In genomic region chr7:125529237-125529636, GRCh38 we compare ENCODE assay signal across 15 cellular contexts.
DNase-seq lines count a peak whose midpoint lies in the region; ATAC-seq and TF ChIP-seq lines count a peak whose summit lies in the region.
"Had no signal": no experiment of that assay in that cellular context is flagged by ENCODE, and none has a peak within 500 bp of the region (broad histone marks: within the 10 kb centered on the region; RNA-seq: fewer than 3 reads in every experiment).

No MANE protein-coding gene starts in this region.

- no peaks in the 10 kb centered on the region for H3K36me3 ChIP-seq in mammary epithelial cell (ENCODE audit: insufficient read depth, low read length)
- no peaks in the 10 kb centered on the region for H3K36me3 ChIP-seq in breast epithelium
- no peaks in the 10 kb centered on the region for H3K36me3 ChIP-seq in RWPE2 (ENCODE audit: low read depth)
- H3K36me3 ChIP-seq: BLaER1 treated with 17β-estradiol and CSF1 and Interleukin-3, amounts not matched to agents 10 nM and 100 nM had no signal

- H2AFZ ChIP-seq in mammary epithelial cell (ENCODE audit: low read depth, low read length), result no peak overlapping the region
- H2AFZ ChIP-seq: GM23338 had no signal

- DNase-seq in mammary epithelial cell (peak; percentile 8), breast epithelium (ENCODE audit: low spot score in 2 of 2) (no peak), RWPE2 (ENCODE audit: low spot score) (no peak), epithelial cell of proximal tubule (ENCODE audit: low read depth) (peak; percentile 29), renal cortical epithelial cell (ENCODE audit: low read depth) (peak; percentile 7), NCI-H1694 treated with DMSO at 0.1 percent for 48 hours (lab: John Stamatoyannopoulos, UW) (no peak)
- DNase-seq: 8988T; CD4-positive, CD25-positive, alpha-beta regulatory T cell; DMS79; H7 had no signal

- WGBS in mammary epithelial cell (ENCODE audit: low coverage, missing lambda C conversion rate), result 0% methylated on average over 1 of the region's 1 CpG

- no peaks in the 10 kb centered on the region for H4K20me1 ChIP-seq in mammary epithelial cell (ENCODE audit: insufficient read depth, low read length)
- H4K20me1 ChIP-seq: BLaER1 treated with 17β-estradiol and CSF1 and Interleukin-3, amounts not matched to agents 10 nM and 100 nM had no signal

- H3K9me3 ChIP-seq in mammary epithelial cell (replicated peaks; ENCODE audit: insufficient read depth, low read length) (no peaks in the 10 kb centered on the region), breast epithelium (no peaks in the 10 kb centered on the region), RWPE2 (ENCODE audit: severe bottlenecking) (no peaks in the 10 kb centered on the region)
- H3K9me3 ChIP-seq: BLaER1 treated with 17β-estradiol and CSF1 and Interleukin-3, amounts not matched to agents 10 nM and 100 nM had no signal

- dilution Hi-C loops in mammary epithelial cell (cut with HindIII; ENCODE audit: low sequenced_read_pairs), result no loop called here

- no peak overlapping the region for H3K27ac ChIP-seq in mammary epithelial cell (ENCODE audit: insufficient read depth, low read depth, low read length)
- H3K27ac ChIP-seq in breast epithelium, result no peak overlapping the region
- no peak overlapping the region for H3K27ac ChIP-seq in RWPE2 (ENCODE audit: poor library complexity, severe bottlenecking)
- H3K27ac ChIP-seq: BLaER1 treated with 17β-estradiol and CSF1 and Interleukin-3, amounts not matched to agents 10 nM and 100 nM had no signal

- H3K79me2 ChIP-seq in mammary epithelial cell (ENCODE audit: insufficient read depth, low read length), result no peaks in the 10 kb centered on the region

- H3K4me2 ChIP-seq in mammary epithelial cell (ENCODE audit: insufficient read depth, low read depth, low read length), result no peak overlapping the region
- H3K4me2 ChIP-seq: BLaER1 treated with 17β-estradiol and CSF1 and Interleukin-3, amounts not matched to agents 10 nM and 100 nM; GM23338 had no signal

- in situ Hi-C loops in mammary epithelial cell (cut with MboI; ENCODE audit: low sequenced_read_pairs in 2 of 2), result no loop called here

- no TSS peak for BruUV-seq in mammary epithelial cell (replicated peaks; lab: Mats Ljungman, UMichigan)

- H3K27me3 ChIP-seq in mammary epithelial cell (ENCODE audit: insufficient read depth, low read length), result peaks cover 2% of the 10 kb centered on the region
- H3K27me3 ChIP-seq in breast epithelium, result no peaks in the 10 kb centered on the region
- no peaks in the 10 kb centered on the region for H3K27me3 ChIP-seq in RWPE2 (ENCODE audit: insufficient read depth, poor library complexity, severe bottlenecking)
- H3K27me3 ChIP-seq: BLaER1 treated with 17β-estradiol and CSF1 and Interleukin-3, amounts not matched to agents 10 nM and 100 nM had no signal

- ATAC-seq in RWPE2 (ENCODE audit: low read depth) (peak; percentile 63; the same call in 2 of the 3 replicates), GM21576 (IDR thresholded peaks at IDR 0.05; ENCODE audit: unreplicated experiment) (no peak), GM21515 (IDR thresholded peaks at IDR 0.05; ENCODE audit: unreplicated experiment) (no peak)
- ATAC-seq: GM12878, GM23338 had no signal

- H3K4me3 ChIP-seq in mammary epithelial cell (replicated peaks in 1 of 3; ENCODE audit: insufficient read depth in 1 of 3, low read depth in 2 of 3, low read length in 3 of 3), result no peak overlapping the region
- no peak overlapping the region for H3K4me3 ChIP-seq in breast epithelium
- H3K4me3 ChIP-seq in RWPE2 (ENCODE audit: severe bottlenecking), result no peak overlapping the region
- no peak overlapping the region for H3K4me3 ChIP-seq in epithelial cell of proximal tubule (ENCODE audit: low read depth, low read length)
- H3K4me3 ChIP-seq: BLaER1 treated with 17β-estradiol and CSF1 and Interleukin-3, amounts not matched to agents 10 nM and 100 nM; GM12878; GM23338 had no signal

- H3K9ac ChIP-seq in mammary epithelial cell (ENCODE audit: insufficient read depth, low read length), result no peak overlapping the region
- H3K9ac ChIP-seq: BLaER1 treated with 17β-estradiol and CSF1 and Interleukin-3, amounts not matched to agents 10 nM and 100 nM had no signal

- no peak for TF ChIP-seq CTCF in mammary epithelial cell (conservative IDR thresholded peaks at IDR 0.05 in 1 of 2, IDR thresholded peaks at IDR 0.05 in 1 of 2; ENCODE audit: extremely low read depth in 1 of 2, insufficient read depth in 1 of 2, low read depth in 1 of 2, low read length in 2 of 2)
- no peak for TF ChIP-seq CTCF in breast epithelium (IDR thresholded peaks at IDR 0.05)
- TF ChIP-seq CTCF in RWPE2 (IDR thresholded peaks at IDR 0.05; ENCODE audit: poor library complexity, severe bottlenecking), result no peak
- TF ChIP-seq CTCF in epithelial cell of proximal tubule (conservative IDR thresholded peaks at IDR 0.05; ENCODE audit: low read depth, low read length), result no peak

- intact Hi-C loops in mammary epithelial cell (cut with micrococcal nuclease), result no loop called here
- intact Hi-C loops in breast epithelium (cut with DNase I; ENCODE audit: low total_unique reads), result no loop called here

- no peak for TF ChIP-seq POLR2A in breast epithelium (IDR thresholded peaks at IDR 0.05)

- CTCF ChIA-PET in mammary epithelial cell (lab: Charles Lee; ENCODE audit: low non-redundant PET), result no interaction called here

- H3K4me1 ChIP-seq in mammary epithelial cell (ENCODE audit: insufficient read depth, low read length) (no peaks in the 10 kb centered on the region), breast epithelium (no peaks in the 10 kb centered on the region), RWPE2 (ENCODE audit: insufficient read depth, poor library complexity, severe bottlenecking) (no peaks in the 10 kb centered on the region)
- H3K4me1 ChIP-seq: BLaER1 treated with 17β-estradiol and CSF1 and Interleukin-3, amounts not matched to agents 10 nM and 100 nM had no signal

Comparison
In these comparisons a context has a peak if more than half of its experiments do, and no peak if none do; other contexts are left out.
1. DNase-seq: peak in mammary epithelial cell (single experiment), epithelial cell of proximal tubule (single experiment) and renal cortical epithelial cell (single experiment); none in breast epithelium (0 of 2), RWPE2 (single experiment) and NCI-H1694 treated with DMSO at 0.1 percent for 48 hours (single experiment).